In genomic region chr14:21109377-21110260, GRCh38 we compare ENCODE assay signal across 13 cellular contexts. TPM values are rescaled to one million over a fixed set of nuclear protein-coding genes. Genes with fewer than 3 reads are reported as not detected.
DNase-seq lines count a peak whose midpoint lies in the region; ATAC-seq lines count a peak whose summit lies in the region.
"Had no signal": no experiment of that assay in that cellular context is flagged by ENCODE, and none has a peak within 500 bp of the region (broad histone marks: within the 10 kb centered on the region; RNA-seq: fewer than 3 reads in every experiment).

No MANE protein-coding gene starts in this region.

- no peak overlapping the region for H3K4me2 ChIP-seq in GM23248 (ENCODE audit: unreplicated experiment)

- peaks cover 29% of the 10 kb centered on the region for H3K4me1 ChIP-seq in GM23248 (ENCODE audit: insufficient read depth)

- in situ Hi-C loops in GM23248 (cut with MboI): no loop called here

- WGBS in GM23248 (ENCODE audit: low coverage in 1 of 2, low lambda C conversion rate in 2 of 2, missing lambda C conversion rate in 2 of 2), 2 experiments: 49 to 51% methylated on average over 8 of the region's 8 CpGs

- H2AFZ ChIP-seq in GM23248: no peak overlapping the region

- H3K9ac ChIP-seq in GM23248: no peak overlapping the region

- DNase-seq in stimulated activated CD4-positive, alpha-beta T cell treated with anti-CD3 and anti-CD28 coated beads, Interleukin-1b, Interleukin-23, amount 100 ng/mL, for 48 hours: peak; percentile 78
- DNase-seq in stimulated activated CD4-positive, alpha-beta T cell treated with anti-CD3 and anti-CD28 coated beads, Interleukin-4, amount 100 ng/mL, for 1 hour: no peak
- peak; percentile 45 to 59 for DNase-seq in activated T-cell treated with anti-CD3 and anti-CD28 coated beads, Interleukin-2, amount 50 U/mL, for 48 hours
- DNase-seq in NCI-H510A treated with DMSO at 0.1 percent for 48 hours (lab: John Stamatoyannopoulos, UW): no peak
- no peak for DNase-seq in NCI-H1092 (lab: John Stamatoyannopoulos, UW)
- DNase-seq in central memory CD4-positive, alpha-beta T cell: no peak
- DNase-seq in GM23248: no peak
- DNase-seq: activated CD4-positive, alpha-beta T cell treated with anti-CD3 and anti-CD28 coated beads for 1 hour; CD4-positive, alpha-beta memory T cell; hypothalamus had no signal

- peaks cover 23% of the 10 kb centered on the region for H3F3A ChIP-seq in GM23248 (ENCODE audit: insufficient read depth)

- peak; percentile 35 for ATAC-seq in HG03175 (IDR thresholded peaks at IDR 0.05; ENCODE audit: unreplicated experiment)

- H3K36me3 ChIP-seq in GM23248 (ENCODE audit: low read depth): no peaks in the 10 kb centered on the region

- H3K9me3 ChIP-seq in GM23248 (ENCODE audit: low read depth): no peaks in the 10 kb centered on the region

- H3K4me3 ChIP-seq in GM23248: no peak overlapping the region

- no peaks in the 10 kb centered on the region for H3K9me2 ChIP-seq in GM23248 (ENCODE audit: insufficient read depth)

- H3K79me2 ChIP-seq in GM23248 (ENCODE audit: insufficient read depth): no peaks in the 10 kb centered on the region

- no peak overlapping the region for H3K27ac ChIP-seq in GM23248

- H4K20me1 ChIP-seq in GM23248 (ENCODE audit: insufficient read depth): no peaks in the 10 kb centered on the region

- H3K27me3 ChIP-seq in GM23248 (replicated peaks; ENCODE audit: insufficient read depth): no peaks in the 10 kb centered on the region

RNA-seq across cellular contexts. Expression of gene TMEM253, which starts 8.8 kb away (rescaled TPM):
- 0.97 TPM in 1 of 2 replicates, not detected in the other for total RNA-seq in GM23248 (2014; rRNA removed; shearing (Covaris generic))
- polyA plus RNA-seq in GM23248 (2016; fragmentation: Nextera tagmentation; extraction: Ambion mirVana): 0.18 TPM in 1 of 2 replicates, not detected in the other
- total RNA-seq: CD4-positive, alpha-beta memory T cell; cerebellum had no signal
- polyA plus RNA-seq: CD4-positive, alpha-beta memory T cell had no signal

RNA-seq across cellular contexts. Expression of gene ZNF219, which starts 11.2 kb away (rescaled TPM):
- 15.9 and 24.0 TPM in 2 replicates for total RNA-seq in GM23248 (2014; rRNA removed; shearing (Covaris generic))
- polyA plus RNA-seq in GM23248 (2016; fragmentation: Nextera tagmentation; extraction: Ambion mirVana): 1.6 and 1.8 TPM in 2 replicates

RNA-seq across cellular contexts. Expression of gene ARHGEF40, which starts 39.5 kb away (rescaled TPM):
- 56.6 and 68.3 TPM in 2 replicates for total RNA-seq in GM23248 (2014; rRNA removed; shearing (Covaris generic))
- polyA plus RNA-seq in GM23248 (2016; fragmentation: Nextera tagmentation; extraction: Ambion mirVana): 22.4 and 23.9 TPM in 2 replicates

RNA-seq across cellular contexts. Expression of gene OR5AU1, which starts 46.2 kb away (rescaled TPM):
- total RNA-seq in GM23248 (2014; rRNA removed; shearing (Covaris generic)): not detected in 2 replicates
- polyA plus RNA-seq in GM23248 (2016; fragmentation: Nextera tagmentation; extraction: Ambion mirVana): not detected in 2 replicates
- total RNA-seq: CD4-positive, alpha-beta memory T cell; cerebellum had no signal
- polyA plus RNA-seq: CD4-positive, alpha-beta memory T cell had no signal

RNA-seq across cellular contexts. Expression of gene RNASE8, which starts 52.0 kb away (rescaled TPM):
- not detected in 2 replicates for total RNA-seq in GM23248 (2014; rRNA removed; shearing (Covaris generic))
- not detected in 2 replicates for polyA plus RNA-seq in GM23248 (2016; fragmentation: Nextera tagmentation; extraction: Ambion mirVana)
- total RNA-seq: CD4-positive, alpha-beta memory T cell; cerebellum; omental fat pad had no signal
- polyA plus RNA-seq: CD4-positive, alpha-beta memory T cell had no signal

Comparison
In these comparisons a context has a peak if more than half of its experiments do, and no peak if none do; other contexts are left out.
1. DNase-seq: peak in stimulated activated CD4-positive, alpha-beta T cell treated with anti-CD3 and anti-CD28 coated beads, Interleukin-1b, Interleukin-23, amount 100 ng/mL, for 48 hours (single experiment) and activated T-cell treated with anti-CD3 and anti-CD28 coated beads, Interleukin-2, amount 50 U/mL, for 48 hours (2 of 2); none in stimulated activated CD4-positive, alpha-beta T cell treated with anti-CD3 and anti-CD28 coated beads, Interleukin-4, amount 100 ng/mL, for 1 hour (single experiment), NCI-H510A treated with DMSO at 0.1 percent for 48 hours (single experiment), NCI-H1092 (single experiment), central memory CD4-positive, alpha-beta T cell (single experiment) and GM23248 (single experiment).